8 cellular contexts compared by ENCODE assay signal in the genomic region with DNA sequence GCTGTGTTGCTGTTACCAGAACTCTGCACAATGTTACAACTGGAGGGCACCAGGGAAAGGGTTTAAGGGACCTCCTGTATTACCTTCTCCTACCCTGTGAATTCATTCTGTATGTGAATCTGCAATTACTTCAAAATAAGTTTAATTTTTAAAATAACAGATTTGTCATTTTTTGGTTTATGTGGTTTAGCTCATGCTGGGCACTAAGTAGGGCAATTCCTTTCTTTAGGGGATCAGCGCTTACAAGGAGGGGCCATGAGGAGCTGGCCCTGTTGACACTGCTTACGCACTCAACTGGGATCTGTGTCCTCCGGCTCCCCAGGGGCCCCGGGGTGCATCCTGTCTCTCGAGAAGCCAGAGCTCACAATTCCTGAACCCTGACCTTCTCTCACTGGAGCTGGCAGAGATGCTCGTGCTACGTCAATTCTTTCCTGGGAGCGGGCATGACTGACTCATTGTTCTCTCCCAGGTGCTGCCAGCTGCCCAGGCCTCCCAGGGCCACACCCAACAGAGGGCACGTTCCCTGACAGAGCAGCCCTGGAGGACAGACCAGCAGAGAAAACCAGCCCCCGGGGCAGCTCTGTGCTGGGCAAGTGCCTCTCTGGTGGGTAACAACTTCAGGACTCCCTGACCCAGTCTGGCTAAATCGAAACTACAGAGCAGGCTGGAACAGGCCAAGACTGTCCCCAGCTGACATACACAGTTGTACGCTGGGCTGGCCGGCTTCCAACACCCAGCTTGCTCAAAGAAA. TPM values are rescaled to one million over a fixed set of nuclear protein-coding genes. Genes with fewer than 3 reads are reported as not detected.
A peak's percentile ranks its signal among the peaks of the same experiment; 100 is the strongest.
DNase-seq lines count a peak whose midpoint lies in the region; ATAC-seq and TF ChIP-seq lines count a peak whose summit lies in the region.

No MANE protein-coding gene starts in this region.

- H3K9me3 ChIP-seq in body of pancreas = no peaks in the 10 kb centered on the region

- no peaks in the 10 kb centered on the region for H3K27me3 ChIP-seq in body of pancreas
- H3K27me3 ChIP-seq in kidney epithelial cell (ENCODE audit: control insufficient read depth, insufficient read depth, low read length) = no peaks in the 10 kb centered on the region

- ATAC-seq in body of pancreas = peak; percentile 95
- ATAC-seq in HG03442 (IDR thresholded peaks at IDR 0.05; ENCODE audit: unreplicated experiment) = no peak
- ATAC-seq in GM21515 (IDR thresholded peaks at IDR 0.05; ENCODE audit: unreplicated experiment) = no peak

- WGBS in body of pancreas, 2 donors = 17 to 34% methylated on average over 8 to 13 of the region's 13 CpGs

- peak in 2 of 3 donors; percentile 75 to 76 for TF ChIP-seq POLR2A in body of pancreas (IDR thresholded peaks at IDR 0.05)

- no peak for TF ChIP-seq CTCF in body of pancreas (IDR thresholded peaks at IDR 0.05)
- TF ChIP-seq CTCF in kidney epithelial cell (IDR thresholded peaks at IDR 0.05; ENCODE audit: insufficient read depth, low read length, poor library complexity, severe bottlenecking) = no peak
- TF ChIP-seq CTCF in GM13976 (IDR thresholded peaks at IDR 0.05; ENCODE audit: borderline replicate concordance, control extremely low read depth, extremely low read depth, insufficient read depth, missing control alignments) = no peak

- H3K27ac ChIP-seq in body of pancreas (peak overlapping the region; percentile 96 to 100 (median 96)), substantia nigra (ENCODE audit: low read depth, low read length, poor library complexity, severe bottlenecking) (peak overlapping the region; percentile 62)

- H3K4me1 ChIP-seq in body of pancreas = peaks cover 66% of the 10 kb centered on the region

- H3K4me3 ChIP-seq in body of pancreas (no peak overlapping the region), kidney epithelial cell (ENCODE audit: low read depth, low read length) (no peak overlapping the region)

- H3K36me3 ChIP-seq in body of pancreas (replicated peaks in 1 of 2; ENCODE audit: insufficient read depth in 1 of 2, low read depth in 2 of 2) (no peaks in the 10 kb centered on the region), kidney epithelial cell (ENCODE audit: control insufficient read depth, insufficient read depth, low read length) (peaks cover 3% of the 10 kb centered on the region)

- intact Hi-C loops in body of pancreas (cut with DNase I) = no loop called here

- DNase-seq in HT1080 (ENCODE audit: low read depth) (peak; percentile 92), body of pancreas (peak; percentile 93 to 97 (median 96)), kidney epithelial cell (ENCODE audit: low read depth) (peak; percentile 53), substantia nigra (lab: John Stamatoyannopoulos, UW) (peak in 42 of 49 donors; percentile 17 to 93 (median 62)), NCI-H187 treated with DMSO at 0.1 percent for 48 hours (lab: John Stamatoyannopoulos, UW) (no peak), GM13976 (ENCODE audit: low spot score) (no peak)

- in situ Hi-C loops in GM13976 (cut with MboI; ENCODE audit: low sequenced_read_pairs, unreplicated experiment) = no loop called here

RNA-seq across cellular contexts. Expression of gene CTBP2, which starts 36.8 kb away (rescaled TPM):
- total RNA-seq in HT1080 (2014; rRNA removed; shearing (Covaris generic)) = 72.9 and 87.9 TPM in 2 replicates
- 70.1 and 75.2 TPM in 2 replicates for polyA plus RNA-seq in HT1080 (2015; cell fraction: cytosol; rRNA removed)
- 81.8 and 86.0 TPM in 2 replicates for polyA plus RNA-seq in HT1080 (2015; cell fraction: nucleus; rRNA removed)
- total RNA-seq in body of pancreas = 10 to 100 TPM; 32.0 to 49.0 TPM
- total RNA-seq in kidney epithelial cell = 124 and 136 TPM in 2 replicates

Comparison
In these comparisons a context has a peak if more than half of its experiments do, and no peak if none do; other contexts are left out.
1. DNase-seq: peak in HT1080 (single experiment), body of pancreas (4 of 4), kidney epithelial cell (single experiment) and substantia nigra (42 of 49); none in NCI-H187 treated with DMSO at 0.1 percent for 48 hours (single experiment) and GM13976 (single experiment).